15 cellular contexts compared by ENCODE assay signal in genomic region chr3:76582632-76583378, GRCh38.
A peak's percentile ranks its signal among the peaks of the same experiment; 100 is the strongest.
DNase-seq lines count a peak whose midpoint lies in the region; ATAC-seq and TF ChIP-seq lines count a peak whose summit lies in the region.
"Had no signal": no experiment of that assay in that cellular context is flagged by ENCODE, and none has a peak within 500 bp of the region (broad histone marks: within the 10 kb centered on the region; RNA-seq: fewer than 3 reads in every experiment).

No MANE protein-coding gene starts in this region.

- H3K9me2 ChIP-seq in GM23248 (ENCODE audit: insufficient read depth) = no peaks in the 10 kb centered on the region

- no peak overlapping the region for H2BK15ac ChIP-seq in neuronal stem cell (ENCODE audit: low read length)

- H3K4me3 ChIP-seq in GM23248 = no peak overlapping the region
- no peak overlapping the region for H3K4me3 ChIP-seq in neuronal stem cell (ENCODE audit: low read length in 2 of 2)

- H3K9me3 Mint-ChIP-seq in stimulated activated effector memory CD8-positive, alpha-beta T cell treated with anti-CD3 and anti-CD28 coated beads, Interleukin-12 subunit alpha, Interleukin-12 subunit beta, amount 100 ng/mL, for 72 hours = peaks cover 23% of the 10 kb centered on the region
- H3K9me3 Mint-ChIP-seq in CD4-positive, alpha-beta T cell = peaks cover 12% of the 10 kb centered on the region

- H3K4me1 ChIP-seq in GM23248 (ENCODE audit: insufficient read depth) (no peaks in the 10 kb centered on the region), neuronal stem cell (ENCODE audit: control insufficient read depth in 2 of 2, insufficient read depth in 1 of 2, low read depth in 1 of 2, low read length in 2 of 2) (no peaks in the 10 kb centered on the region)

- H3K4ac ChIP-seq in neuronal stem cell (ENCODE audit: low read length) = no peak overlapping the region

- in situ Hi-C loops in GM23248 (cut with MboI) (loop anchor here (25.0 kb wide), 1 partner anchor 771 kb away; no protein-coding TSS in a partner anchor), SK-MEL-5 (cut with HindIII; ENCODE audit: low pct_unique_long_range_greater_than_20kb, low sequenced_read_pairs) (no loop called here)

- no peak overlapping the region for H4K91ac ChIP-seq in neuronal stem cell (ENCODE audit: low read depth, low read length, poor library complexity)

- no peak overlapping the region for H3K14ac ChIP-seq in neuronal stem cell (ENCODE audit: low read length)

- H3K18ac ChIP-seq in neuronal stem cell (ENCODE audit: low read length) = no peak overlapping the region

- H3K27me3 ChIP-seq in GM23248 (replicated peaks; ENCODE audit: insufficient read depth) = no peaks in the 10 kb centered on the region
- no peaks in the 10 kb centered on the region for H3K27me3 ChIP-seq in neuronal stem cell (ENCODE audit: control insufficient read depth in 3 of 3, insufficient read depth in 3 of 3, low read depth in 1 of 3, low read length in 3 of 3)
- no peaks in the 10 kb centered on the region for H3K27me3 ChIP-seq in CD4-positive, alpha-beta T cell (ENCODE audit: control insufficient read depth, insufficient read depth, low read length)

- H3K4me3 Mint-ChIP-seq in stimulated activated effector memory CD8-positive, alpha-beta T cell treated with anti-CD3 and anti-CD28 coated beads, Interleukin-12 subunit alpha, Interleukin-12 subunit beta, amount 100 ng/mL, for 72 hours = no peak overlapping the region
- no peak overlapping the region for H3K4me3 Mint-ChIP-seq in CD4-positive, alpha-beta T cell

- no peak overlapping the region for H2BK12ac ChIP-seq in neuronal stem cell (ENCODE audit: low read length)

- H3K27ac ChIP-seq in GM23248 (no peak overlapping the region), neuronal stem cell (replicated peaks; ENCODE audit: low read length) (no peak overlapping the region)
- no peak overlapping the region for H3K27ac ChIP-seq in CD4-positive, alpha-beta T cell (ENCODE audit: low read depth, low read length)
- H3K27ac ChIP-seq: C4-2B, HL-60 had no signal

- TF ChIP-seq CTCF in CD4-positive, alpha-beta T cell (IDR thresholded peaks at IDR 0.05) = no peak

- H3K79me1 ChIP-seq in neuronal stem cell (ENCODE audit: low read depth, low read length) = no peaks in the 10 kb centered on the region

- no peaks in the 10 kb centered on the region for H3K79me2 ChIP-seq in GM23248 (ENCODE audit: insufficient read depth)

- H3K9me3 ChIP-seq in GM23248 (ENCODE audit: low read depth) (no peaks in the 10 kb centered on the region), neuronal stem cell (replicated peaks in 1 of 2; ENCODE audit: control insufficient read depth in 2 of 2, insufficient read depth in 1 of 2, low read depth in 1 of 2, low read length in 2 of 2) (no peaks in the 10 kb centered on the region)
- no peaks in the 10 kb centered on the region for H3K9me3 ChIP-seq in CD4-positive, alpha-beta T cell (ENCODE audit: control insufficient read depth, low read length)

- H2BK120ac ChIP-seq in neuronal stem cell (ENCODE audit: low read depth, low read length) = no peak overlapping the region

- no peak overlapping the region for H3K9ac ChIP-seq in GM23248
- no peak overlapping the region for H3K9ac ChIP-seq in neuronal stem cell (ENCODE audit: low read depth, low read length, poor library complexity)

- no peaks in the 10 kb centered on the region for H3F3A ChIP-seq in GM23248 (ENCODE audit: insufficient read depth)

- H3K36me3 ChIP-seq in GM23248 (ENCODE audit: low read depth) (no peaks in the 10 kb centered on the region), neuronal stem cell (replicated peaks in 1 of 2; ENCODE audit: control insufficient read depth in 2 of 2, insufficient read depth in 2 of 2, low read length in 2 of 2) (no peaks in the 10 kb centered on the region)

- no peaks in the 10 kb centered on the region for H3K27me3 Mint-ChIP-seq in CD4-positive, alpha-beta T cell

- peak; percentile 90 for ATAC-seq in left ventricle myocardium superior
- ATAC-seq in stimulated activated effector memory CD8-positive, alpha-beta T cell treated with anti-CD3 and anti-CD28 coated beads, Interleukin-12 subunit alpha, Interleukin-12 subunit beta, amount 100 ng/mL, for 72 hours = no peak
- no peak for ATAC-seq in CD4-positive, alpha-beta T cell (ENCODE audit: poor library complexity)

- H4K8ac ChIP-seq in neuronal stem cell (ENCODE audit: low read depth, low read length) = no peak overlapping the region

- POLR2A ChIA-PET in CD4-positive, alpha-beta T cell (lab: Charles Lee) = no interaction called here

- 61 to 67% methylated on average over 5 of the region's 5 CpGs for WGBS in GM23248 (ENCODE audit: low coverage in 1 of 2, low lambda C conversion rate in 2 of 2, missing lambda C conversion rate in 2 of 2), 2 experiments
- no CpG with 5 or more reads among the region's 5 CpGs for WGBS in neuronal stem cell (ENCODE audit: extremely low coverage in 2 of 2, insufficient read length in 2 of 2, insufficient replicate concordance in 1 of 2), 2 donors

- H2AFZ ChIP-seq in GM23248 = no peak overlapping the region
- no peak overlapping the region for H2AFZ ChIP-seq in neuronal stem cell (ENCODE audit: low read length)

- no peak overlapping the region for H3K23ac ChIP-seq in neuronal stem cell (ENCODE audit: low read depth, low read length, poor library complexity)

- intact Hi-C loops in left ventricle myocardium superior (cut with micrococcal nuclease) = no loop called here
- intact Hi-C loops in CD4-positive, alpha-beta T cell (cut with DNase I, micrococcal nuclease) = no loop called here

- no peak overlapping the region for H3K4me2 ChIP-seq in GM23248 (ENCODE audit: unreplicated experiment)
- no peak overlapping the region for H3K4me2 ChIP-seq in neuronal stem cell (ENCODE audit: insufficient read depth, low read length, poor library complexity, severe bottlenecking)

- H4K20me1 ChIP-seq in GM23248 (ENCODE audit: insufficient read depth) = no peaks in the 10 kb centered on the region

- no peak overlapping the region for H2AK5ac ChIP-seq in neuronal stem cell (ENCODE audit: low read depth, low read length)

- no peaks in the 10 kb centered on the region for H3K4me1 Mint-ChIP-seq in stimulated activated effector memory CD8-positive, alpha-beta T cell treated with anti-CD3 and anti-CD28 coated beads, Interleukin-12 subunit alpha, Interleukin-12 subunit beta, amount 100 ng/mL, for 72 hours
- no peaks in the 10 kb centered on the region for H3K4me1 Mint-ChIP-seq in CD4-positive, alpha-beta T cell (ENCODE audit: low read depth)

- DNase-seq in AG08395 (ENCODE audit: low spot score) (peak; percentile 10), GM23248 (peak; percentile 40), SK-MEL-5 (ENCODE audit: low read depth, low spot score) (peak; percentile 9), left ventricle myocardium superior (no peak), neuronal stem cell (ENCODE audit: low spot score) (no peak), DMS 273 (lab: John Stamatoyannopoulos, UW; ENCODE audit: unreplicated experiment) (no peak)
- DNase-seq in stimulated activated effector memory CD8-positive, alpha-beta T cell treated with anti-CD3 and anti-CD28 coated beads, Interleukin-12 subunit alpha, Interleukin-12 subunit beta, amount 100 ng/mL, for 72 hours (ENCODE audit: low spot score in 2 of 2) = no peak
- no peak for DNase-seq in CD4-positive, alpha-beta T cell
- DNase-seq: COR-L47, DMS53, NCI-H1417, NCI-H187 treated with DMSO at 0.1 percent for 48 hours, NCI-H526 had no signal

- no peak overlapping the region for H2BK5ac ChIP-seq in neuronal stem cell (ENCODE audit: low read length)

- CTCF ChIA-PET in CD4-positive, alpha-beta T cell (lab: Charles Lee) = no interaction called here

- H3K36me3 Mint-ChIP-seq in stimulated activated effector memory CD8-positive, alpha-beta T cell treated with anti-CD3 and anti-CD28 coated beads, Interleukin-12 subunit alpha, Interleukin-12 subunit beta, amount 100 ng/mL, for 72 hours = no peaks in the 10 kb centered on the region
- no peaks in the 10 kb centered on the region for H3K36me3 Mint-ChIP-seq in CD4-positive, alpha-beta T cell (ENCODE audit: low read depth)

- no peak overlapping the region for H3K27ac Mint-ChIP-seq in stimulated activated effector memory CD8-positive, alpha-beta T cell treated with anti-CD3 and anti-CD28 coated beads, Interleukin-12 subunit alpha, Interleukin-12 subunit beta, amount 100 ng/mL, for 72 hours
- H3K27ac Mint-ChIP-seq in CD4-positive, alpha-beta T cell = no peak overlapping the region

Comparison
In these comparisons a context has a peak if more than half of its experiments do, and no peak if none do; other contexts are left out.
1. DNase-seq: peak in AG08395 (single experiment), GM23248 (single experiment) and SK-MEL-5 (single experiment); none in left ventricle myocardium superior (single experiment), neuronal stem cell (single experiment), stimulated activated effector memory CD8-positive, alpha-beta T cell treated with anti-CD3 and anti-CD28 coated beads, Interleukin-12 subunit alpha, Interleukin-12 subunit beta, amount 100 ng/mL, for 72 hours (0 of 2), CD4-positive, alpha-beta T cell (0 of 10) and DMS 273 (single experiment).